In genomic region chr1:183470961-183471747, GRCh38 we compare ENCODE assay signal across 8 cellular contexts. TPM values are rescaled to one million over a fixed set of nuclear protein-coding genes. Genes with fewer than 3 reads are reported as not detected.
A peak's percentile ranks its signal among the peaks of the same experiment; 100 is the strongest.
DNase-seq lines count a peak whose midpoint lies in the region; ATAC-seq and TF ChIP-seq lines count a peak whose summit lies in the region.

No MANE protein-coding gene starts in this region.

- no peak for TF ChIP-seq CTCF in omental fat pad (IDR thresholded peaks at IDR 0.05)

- DNase-seq in ELF-1 (ENCODE audit: low read depth, low spot score) (peak; percentile 91), H7 (peak; percentile 77), MG63 (peak; percentile 80), SJSA1 (ENCODE audit: low read depth in 1 of 2, low spot score in 2 of 2) (peak; percentile 83 to 92), glomerular visceral epithelial cell (ENCODE audit: extremely low spot score) (peak; percentile 80), omental fat pad (ENCODE audit: low spot score) (peak; percentile 41)
- DNase-seq in activated naive CD4-positive, alpha-beta T cell treated with anti-CD3 and anti-CD28 coated beads, Interleukin-2, amount 10 ng/mL, durations not matched to agents 7 days and 5 days = peak; percentile 77

- H3K4me1 Mint-ChIP-seq in activated naive CD4-positive, alpha-beta T cell treated with anti-CD3 and anti-CD28 coated beads, Interleukin-2, amount 10 ng/mL, durations not matched to agents 7 days and 5 days = peaks cover 26% of the 10 kb centered on the region

- H3K27me3 ChIP-seq in H7 (ENCODE audit: control insufficient read depth, insufficient read depth, low read length) (no peaks in the 10 kb centered on the region), MG63 (no peaks in the 10 kb centered on the region), SJSA1 (replicated peaks) (no peaks in the 10 kb centered on the region; the same call in 1 of the 2 replicates), thymus (ENCODE audit: control insufficient read depth, insufficient read depth) (no peaks in the 10 kb centered on the region)

- H3K36me3 Mint-ChIP-seq in activated naive CD4-positive, alpha-beta T cell treated with anti-CD3 and anti-CD28 coated beads, Interleukin-2, amount 10 ng/mL, durations not matched to agents 7 days and 5 days = peaks cover 11% of the 10 kb centered on the region

- H3K4me1 ChIP-seq in SJSA1 (replicated peaks) (peaks cover 5% of the 10 kb centered on the region), thymus (ENCODE audit: control insufficient read depth, insufficient read depth, low read length) (peaks cover 14% of the 10 kb centered on the region)

- no peaks in the 10 kb centered on the region for H3K36me3 ChIP-seq in H7 (replicated peaks; ENCODE audit: control insufficient read depth, insufficient read depth, low read length)
- peaks cover 5% of the 10 kb centered on the region for H3K36me3 ChIP-seq in MG63
- peaks cover 22% of the 10 kb centered on the region for H3K36me3 ChIP-seq in SJSA1
- no peaks in the 10 kb centered on the region for H3K36me3 ChIP-seq in thymus (ENCODE audit: control insufficient read depth, insufficient read depth)

- peak overlapping the region; percentile 79 for H3K4me3 Mint-ChIP-seq in activated naive CD4-positive, alpha-beta T cell treated with anti-CD3 and anti-CD28 coated beads, Interleukin-2, amount 10 ng/mL, durations not matched to agents 7 days and 5 days

- H3K27me3 Mint-ChIP-seq in activated naive CD4-positive, alpha-beta T cell treated with anti-CD3 and anti-CD28 coated beads, Interleukin-2, amount 10 ng/mL, durations not matched to agents 7 days and 5 days = peaks cover 11% of the 10 kb centered on the region

- H3K4me3 ChIP-seq in H7 (ENCODE audit: insufficient read depth, low read depth, low read length) (peak overlapping the region; percentile 97), MG63 (peak overlapping the region; percentile 97), SJSA1 (peak overlapping the region; percentile 94), thymus (ENCODE audit: low read length) (peak overlapping the region; percentile 90)

- peak; percentile 69 for ATAC-seq in omental fat pad (ENCODE audit: low FRiP score)

- H3K27ac ChIP-seq in SJSA1 = peak overlapping the region; percentile 99
- H3K27ac ChIP-seq in thymus (ENCODE audit: low read depth) = peak overlapping the region; percentile 93

- H3K9me3 ChIP-seq in MG63 (no peaks in the 10 kb centered on the region), SJSA1 (replicated peaks) (no peaks in the 10 kb centered on the region), thymus (ENCODE audit: control insufficient read depth) (peaks cover 2% of the 10 kb centered on the region)

- no peaks in the 10 kb centered on the region for H3K9me3 Mint-ChIP-seq in activated naive CD4-positive, alpha-beta T cell treated with anti-CD3 and anti-CD28 coated beads, Interleukin-2, amount 10 ng/mL, durations not matched to agents 7 days and 5 days

- CTCF ChIA-PET in activated naive CD4-positive, alpha-beta T cell treated with anti-CD3 and anti-CD28 coated beads, Interleukin-2, amount 10 ng/mL, durations not matched to agents 7 days and 5 days (lab: Charles Lee) = interaction anchor here (0.7 to 1.6 kb wide), 15 partner anchors 10 to 445 kb away, joined by 3 to 8 read pairs (median 3); partner anchors contain the start of gene APOBEC4

- WGBS in thymus = under 1% methylated on average over 47 of the region's 47 CpGs

- peak overlapping the region; percentile 93 for H3K27ac Mint-ChIP-seq in activated naive CD4-positive, alpha-beta T cell treated with anti-CD3 and anti-CD28 coated beads, Interleukin-2, amount 10 ng/mL, durations not matched to agents 7 days and 5 days

RNA-seq across cellular contexts. Expression of gene SMG7, which starts 1.1 kb away (rescaled TPM):
- total RNA-seq in H7 (2014; rRNA removed; shearing (Covaris generic)) = 21.9 and 37.6 TPM in 2 replicates
- total RNA-seq in MG63 (2014; rRNA removed; shearing (Covaris generic); ENCODE audit: low replicate concordance) = 28.2 and 86.2 TPM in 2 replicates
- total RNA-seq in SJSA1 (2014; rRNA removed; shearing (Covaris generic)) = 5.9 and 21.0 TPM in 2 replicates
- 10 to 100 TPM; 30.3 to 59.9 (median 38.4) TPM for total RNA-seq in omental fat pad
- polyA plus RNA-seq in thymus = 22.9 TPM

RNA-seq across cellular contexts. Expression of gene NMNAT2, which starts 53.0 kb away (rescaled TPM):
- total RNA-seq in H7 (2014; rRNA removed; shearing (Covaris generic)) = 1.6 and 5.2 TPM in 2 replicates
- 0.07 TPM in 1 of 2 replicates, not detected in the other for total RNA-seq in MG63 (2014; rRNA removed; shearing (Covaris generic); ENCODE audit: low replicate concordance)
- 0.50 and 0.60 TPM in 2 replicates for total RNA-seq in SJSA1 (2014; rRNA removed; shearing (Covaris generic))
- total RNA-seq in omental fat pad = 10 to 100 TPM in 1 of 4 donors, 1 to 10 TPM in 2, under 1 TPM in 1; 0.84 to 11.3 (median 5.2) TPM
- polyA plus RNA-seq in thymus = 0.23 TPM

Comparison
In these comparisons a context has a peak if more than half of its experiments do, and no peak if none do; other contexts are left out.
1. Peak in every context shown above with its lines: DNase-seq, ATAC-seq, H3K4me3 ChIP-seq and H3K27ac ChIP-seq.
2. DNase-seq: peak in every context shown above with its lines; median percentile 91 in ELF-1; 88 in SJSA1; 80 in MG63; 80 in glomerular visceral epithelial cell; 77 in H7; 77 in activated naive CD4-positive, alpha-beta T cell treated with anti-CD3 and anti-CD28 coated beads, Interleukin-2, amount 10 ng/mL, durations not matched to agents 7 days and 5 days; 41 in omental fat pad.